ENCODE assay signal across 11 cellular contexts in the genomic region with DNA sequence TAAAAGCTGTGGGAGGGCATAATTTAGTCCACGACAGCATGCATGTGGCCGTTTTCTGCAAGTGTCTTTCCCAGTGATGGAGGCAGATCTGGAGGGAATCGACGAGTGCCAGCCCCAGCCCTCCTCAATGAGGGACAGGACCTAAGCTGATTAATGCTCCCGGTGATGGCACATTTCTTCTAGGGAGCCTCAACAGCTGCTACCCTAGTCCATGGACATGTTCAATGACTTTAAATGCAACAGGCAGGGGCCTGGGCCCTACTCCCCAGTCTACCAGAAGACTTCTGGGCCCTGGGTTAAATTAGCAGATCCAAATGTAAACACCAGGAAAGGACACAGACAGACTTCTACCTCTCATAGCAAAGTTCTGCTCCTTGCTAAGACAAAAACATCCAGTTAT.
"Had no signal": no experiment of that assay in that cellular context is flagged by ENCODE, and none has a peak within 500 bp of the region (broad histone marks: within the 10 kb centered on the region; RNA-seq: fewer than 3 reads in every experiment).

No MANE protein-coding gene starts in this region.

- ATAC-seq: GM23338, HCT116 had no signal

- H3K9me3 ChIP-seq: HAP-1 had no signal

- H3K27ac ChIP-seq: GM23248 had no signal

- H3K36me3 ChIP-seq: HAP-1 had no signal

- FAIRE-seq: H1, H54 had no signal

- DNase-seq: GM23248, GOT3, H7, H9, HCEC 1CT, HFFc6 had no signal

- H3K4me1 ChIP-seq: HAP-1 had no signal

- H3K4me3 ChIP-seq: GM23248, GM23338, HAP-1 had no signal
